Comparison of ENCODE assay signal across 15 cellular contexts in the genomic region with DNA sequence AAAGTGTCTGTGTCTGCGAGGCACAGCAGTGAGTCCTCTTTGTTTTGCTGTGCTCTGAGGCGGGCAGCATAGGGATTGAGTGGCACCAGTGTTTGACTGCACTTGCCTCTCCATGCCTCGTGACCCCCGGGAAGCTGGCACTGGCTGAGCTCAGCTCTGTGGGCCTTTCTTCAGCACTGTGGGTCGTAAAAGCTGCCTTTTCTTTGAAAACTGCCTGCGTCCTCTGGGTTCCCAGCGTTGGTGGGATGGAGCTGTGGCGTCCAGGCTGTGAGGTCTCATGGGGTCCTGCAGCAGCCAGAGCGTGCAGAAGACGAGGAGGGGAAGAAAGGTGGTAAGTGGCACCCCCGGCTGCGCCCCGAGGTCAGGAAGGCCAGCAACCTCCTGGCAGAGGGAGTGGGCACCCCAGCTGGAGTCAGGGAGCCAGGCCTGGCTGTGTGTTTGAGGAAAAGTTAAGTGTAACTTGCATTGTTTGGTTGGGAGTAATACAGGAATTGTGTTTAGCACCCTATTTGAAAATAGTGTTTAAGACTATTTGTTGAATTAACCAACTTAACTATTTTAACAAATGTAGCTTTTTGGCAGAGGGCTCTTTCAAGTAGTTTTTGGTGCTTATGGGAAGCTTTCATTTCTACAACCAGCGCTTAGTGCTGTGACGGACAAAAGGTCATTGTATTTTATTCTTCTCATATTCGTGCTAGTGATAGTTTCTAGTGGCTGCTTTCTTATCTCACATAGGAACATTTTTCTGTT.
DNase-seq lines count a peak whose midpoint lies in the region; ATAC-seq and TF ChIP-seq lines count a peak whose summit lies in the region.
"Had no signal": no experiment of that assay in that cellular context is flagged by ENCODE, and none has a peak within 500 bp of the region (broad histone marks: within the 10 kb centered on the region; RNA-seq: fewer than 3 reads in every experiment).

No MANE protein-coding gene starts in this region.

- H3K9me3 Mint-ChIP-seq in neural progenitor cell: no peaks in the 10 kb centered on the region
- H3K9me3 Mint-ChIP-seq: activated naive CD4-positive, alpha-beta T cell treated with anti-CD3 and anti-CD28 coated beads for 36 hours; CD8-positive, alpha-beta T cell had no signal

- no peak overlapping the region for H3K9ac ChIP-seq in neural progenitor cell

- H3K4me1 Mint-ChIP-seq in neural progenitor cell: peaks cover 23% of the 10 kb centered on the region

- peak; percentile 39 for ATAC-seq in Right ventricle myocardium superior (ENCODE audit: poor library complexity)
- ATAC-seq in left lobe of liver: no peak
- ATAC-seq: A549; CD8-positive, alpha-beta T cell had no signal

- H3K27me3 ChIP-seq in right atrium auricular region (no peaks in the 10 kb centered on the region), dorsolateral prefrontal cortex (no peaks in the 10 kb centered on the region), neural progenitor cell (no peaks in the 10 kb centered on the region)

- H3K36me3 Mint-ChIP-seq in neural progenitor cell: peaks cover 38% of the 10 kb centered on the region

- no peak overlapping the region for H2AFZ ChIP-seq in neural progenitor cell (replicated peaks)

- peaks cover 21% of the 10 kb centered on the region for H3K79me2 ChIP-seq in neural progenitor cell (ENCODE audit: low read depth)

- peaks cover 27% of the 10 kb centered on the region for H4K20me1 ChIP-seq in neural progenitor cell (ENCODE audit: low read depth)

- TF ChIP-seq CTCF in right atrium auricular region (IDR thresholded peaks at IDR 0.05): no peak
- TF ChIP-seq CTCF in dorsolateral prefrontal cortex (IDR thresholded peaks at IDR 0.05 in 54 of 56, conservative IDR thresholded peaks at IDR 0.05 in 2 of 56; ENCODE audit: low read depth in 1 of 56, partially characterized antibody in 56 of 56): peak in 6 of 56 donors; percentile 5 to 37 (median 22)
- TF ChIP-seq CTCF in neural progenitor cell (IDR thresholded peaks at IDR 0.05): no peak

- H3K9me3 ChIP-seq in right atrium auricular region (no peaks in the 10 kb centered on the region), neural progenitor cell (ENCODE audit: low read depth) (no peaks in the 10 kb centered on the region)
- H3K9me3 ChIP-seq: A549 had no signal

- intact Hi-C loops in Right ventricle myocardium superior (cut with DNase I) (no loop called here), dorsolateral prefrontal cortex (cut with DNase I) (no loop called here)

- H3K27me3 Mint-ChIP-seq in neural progenitor cell (ENCODE audit: insufficient read depth, low read depth): peaks cover 3% of the 10 kb centered on the region

- H3K4me2 ChIP-seq in neural progenitor cell: peak overlapping the region; percentile 33
- H3K4me2 ChIP-seq: A549 had no signal

- no peaks in the 10 kb centered on the region for H3K4me1 ChIP-seq in right atrium auricular region
- peaks cover 18% of the 10 kb centered on the region for H3K4me1 ChIP-seq in neural progenitor cell
- H3K4me1 ChIP-seq: A549 had no signal

- H3K27ac ChIP-seq in right atrium auricular region: peak overlapping the region in 1 of 2 donors; percentile 4
- peak overlapping the region; percentile 3 to 98 (median 91) for H3K27ac ChIP-seq in dorsolateral prefrontal cortex
- H3K27ac ChIP-seq in neural progenitor cell: peak overlapping the region; percentile 39
- H3K27ac ChIP-seq: A549 had no signal

- H3K4me3 ChIP-seq in right atrium auricular region: no peak overlapping the region
- H3K4me3 ChIP-seq in dorsolateral prefrontal cortex: peak overlapping the region in 57 of 59 donors; percentile 4 to 69 (median 45)
- no peak overlapping the region for H3K4me3 ChIP-seq in neural progenitor cell
- H3K4me3 ChIP-seq: A549 had no signal

- H3K27ac Mint-ChIP-seq in neural progenitor cell: no peak overlapping the region
- H3K27ac Mint-ChIP-seq: activated naive CD4-positive, alpha-beta T cell treated with anti-CD3 and anti-CD28 coated beads for 36 hours; CD8-positive, alpha-beta T cell had no signal

- peaks cover 4% of the 10 kb centered on the region for H3F3A ChIP-seq in neural progenitor cell (ENCODE audit: low read depth)

- peaks cover 23% of the 10 kb centered on the region for H3K36me3 ChIP-seq in right atrium auricular region
- peaks cover 9% of the 10 kb centered on the region for H3K36me3 ChIP-seq in neural progenitor cell

- DNase-seq in Right ventricle myocardium superior (no peak), right atrium auricular region (ENCODE audit: low spot score) (no peak), dorsolateral prefrontal cortex (peak; percentile 52 to 96 (median 88)), neural progenitor cell (ENCODE audit: low spot score) (peak; percentile 45), NCI-H1436 (lab: John Stamatoyannopoulos, UW) (no peak), NCI-H2196 treated with DMSO at 0.1 percent for 48 hours (lab: John Stamatoyannopoulos, UW; ENCODE audit: unreplicated experiment) (no peak), NCI-H524 (lab: John Stamatoyannopoulos, UW) (no peak), left lobe of liver (ENCODE audit: low spot score) (no peak)
- DNase-seq: activated naive CD4-positive, alpha-beta T cell treated with anti-CD3 and anti-CD28 coated beads for 36 hours; CD8-positive, alpha-beta T cell; central memory CD4-positive, alpha-beta T cell; Kasumi-1; kidney glomerular epithelial cell; NCI-H774 had no signal

- no peak overlapping the region for H3K4me3 Mint-ChIP-seq in neural progenitor cell
- H3K4me3 Mint-ChIP-seq: activated naive CD4-positive, alpha-beta T cell treated with anti-CD3 and anti-CD28 coated beads for 36 hours; CD8-positive, alpha-beta T cell had no signal

Comparison
In these comparisons a context has a peak if more than half of its experiments do, and no peak if none do; other contexts are left out.
1. DNase-seq: peak in dorsolateral prefrontal cortex (10 of 10) and neural progenitor cell (single experiment); none in Right ventricle myocardium superior (single experiment), right atrium auricular region (single experiment), NCI-H1436 (single experiment), NCI-H2196 treated with DMSO at 0.1 percent for 48 hours (single experiment), NCI-H524 (0 of 2) and left lobe of liver (single experiment).
2. H3K4me3 ChIP-seq: peak in dorsolateral prefrontal cortex (57 of 59); none in right atrium auricular region (0 of 2) and neural progenitor cell (single experiment).